Comparison of ENCODE assay signal across 10 cellular contexts in genomic region chr17:40070895-40071719, GRCh38. TPM values are rescaled to one million over a fixed set of nuclear protein-coding genes. Genes with fewer than 3 reads are reported as not detected.
DNase-seq lines count a peak whose midpoint lies in the region; ATAC-seq and TF ChIP-seq lines count a peak whose summit lies in the region.
"Had no signal": no experiment of that assay in that cellular context is flagged by ENCODE, and none has a peak within 500 bp of the region (broad histone marks: within the 10 kb centered on the region; RNA-seq: fewer than 3 reads in every experiment).

No MANE protein-coding gene starts in this region.

- no peaks in the 10 kb centered on the region for H3K9me3 Mint-ChIP-seq in effector memory CD8-positive, alpha-beta T cell
- no peaks in the 10 kb centered on the region for H3K9me3 Mint-ChIP-seq in neural progenitor cell
- no peaks in the 10 kb centered on the region for H3K9me3 Mint-ChIP-seq in activated CD8-positive, alpha-beta memory T cell treated with anti-CD3 and anti-CD28 coated beads, Interleukin-2, amount 10 ng/mL, durations not matched to agents 7 days and 5 days (ENCODE audit: low read depth)

- peaks cover 74 to 78% of the 10 kb centered on the region in 2 donors for H3K4me1 Mint-ChIP-seq in effector memory CD8-positive, alpha-beta T cell (ENCODE audit: low read depth in 2 of 2)
- peaks cover 78% of the 10 kb centered on the region for H3K4me1 Mint-ChIP-seq in neural progenitor cell
- H3K4me1 Mint-ChIP-seq in activated CD8-positive, alpha-beta memory T cell treated with anti-CD3 and anti-CD28 coated beads, Interleukin-2, amount 10 ng/mL, durations not matched to agents 7 days and 5 days = peaks cover 36% of the 10 kb centered on the region

- H3K27ac Mint-ChIP-seq in effector memory CD8-positive, alpha-beta T cell = peak overlapping the region; percentile 92 to 94
- H3K27ac Mint-ChIP-seq in neural progenitor cell = peak overlapping the region; percentile 95
- H3K27ac Mint-ChIP-seq in activated CD8-positive, alpha-beta memory T cell treated with anti-CD3 and anti-CD28 coated beads, Interleukin-2, amount 10 ng/mL, durations not matched to agents 7 days and 5 days = no peak overlapping the region

- no peak overlapping the region for H3K9ac ChIP-seq in neural progenitor cell

- peak overlapping the region; percentile 88 to 91 for H3K4me3 Mint-ChIP-seq in effector memory CD8-positive, alpha-beta T cell
- peak overlapping the region; percentile 74 for H3K4me3 Mint-ChIP-seq in neural progenitor cell
- H3K4me3 Mint-ChIP-seq in activated CD8-positive, alpha-beta memory T cell treated with anti-CD3 and anti-CD28 coated beads, Interleukin-2, amount 10 ng/mL, durations not matched to agents 7 days and 5 days = no peak overlapping the region

- no peaks in the 10 kb centered on the region for H3K27me3 Mint-ChIP-seq in effector memory CD8-positive, alpha-beta T cell
- no peaks in the 10 kb centered on the region for H3K27me3 Mint-ChIP-seq in neural progenitor cell (ENCODE audit: insufficient read depth, low read depth)
- no peaks in the 10 kb centered on the region for H3K27me3 Mint-ChIP-seq in activated CD8-positive, alpha-beta memory T cell treated with anti-CD3 and anti-CD28 coated beads, Interleukin-2, amount 10 ng/mL, durations not matched to agents 7 days and 5 days

- H3K36me3 ChIP-seq in A673 (ENCODE audit: insufficient read depth, low read length, poor library complexity, severe bottlenecking) (no peaks in the 10 kb centered on the region), neural progenitor cell (no peaks in the 10 kb centered on the region)

- peaks cover 6% of the 10 kb centered on the region for H3K79me2 ChIP-seq in neural progenitor cell (ENCODE audit: low read depth)

- no peaks in the 10 kb centered on the region for H4K20me1 ChIP-seq in neural progenitor cell (ENCODE audit: low read depth)

- peak overlapping the region; percentile 70 for H3K4me2 ChIP-seq in neural progenitor cell

- no peak for DNase-seq in A673 (ENCODE audit: low spot score)
- DNase-seq in LHCN-M2 (ENCODE audit: low read depth) = peak; percentile 29
- no peak for DNase-seq in effector memory CD8-positive, alpha-beta T cell
- DNase-seq in neural progenitor cell (ENCODE audit: low spot score) = peak; percentile 54
- DNase-seq in NOMO-1 (lab: John Stamatoyannopoulos, UW; ENCODE audit: unreplicated experiment in 2 of 2) = no peak
- no peak for DNase-seq in activated CD8-positive, alpha-beta memory T cell treated with anti-CD3 and anti-CD28 coated beads, Interleukin-2, amount 10 ng/mL, durations not matched to agents 7 days and 5 days
- DNase-seq: activated T-cell treated with anti-CD3 and anti-CD28 coated beads, Interleukin-2, amount 50 U/mL, for 1 hour had no signal

- peaks cover 20% of the 10 kb centered on the region for H3K36me3 Mint-ChIP-seq in effector memory CD8-positive, alpha-beta T cell (ENCODE audit: insufficient read depth)
- no peaks in the 10 kb centered on the region for H3K36me3 Mint-ChIP-seq in neural progenitor cell
- no peaks in the 10 kb centered on the region for H3K36me3 Mint-ChIP-seq in activated CD8-positive, alpha-beta memory T cell treated with anti-CD3 and anti-CD28 coated beads, Interleukin-2, amount 10 ng/mL, durations not matched to agents 7 days and 5 days

- H3K4me3 ChIP-seq in A673 (ENCODE audit: low read depth, low read length, poor library complexity, severe bottlenecking) (no peak overlapping the region), neural progenitor cell (no peak overlapping the region)

- H3K9me3 ChIP-seq in A673 (ENCODE audit: low read depth, low read length, poor library complexity, severe bottlenecking) (no peaks in the 10 kb centered on the region), neural progenitor cell (ENCODE audit: low read depth) (no peaks in the 10 kb centered on the region)

- H3K27me3 ChIP-seq in A673 (replicated peaks; ENCODE audit: insufficient read depth, low read depth, low read length, poor library complexity) (no peaks in the 10 kb centered on the region), neural progenitor cell (no peaks in the 10 kb centered on the region)

- peaks cover 10% of the 10 kb centered on the region for H3F3A ChIP-seq in neural progenitor cell (ENCODE audit: low read depth)

- H2AFZ ChIP-seq in neural progenitor cell (replicated peaks) = no peak overlapping the region

- POLR2A ChIA-PET in A673 (lab: Charles Lee; ENCODE audit: low non-redundant PET) = no interaction called here

- H3K27ac ChIP-seq in A673 (ENCODE audit: low read depth, low read length, poor library complexity, severe bottlenecking) = peak overlapping the region; percentile 54
- no peak overlapping the region for H3K27ac ChIP-seq in neural progenitor cell

- H3K4me1 ChIP-seq in A673 (ENCODE audit: insufficient read depth, low read length, poor library complexity, severe bottlenecking) = peaks cover 52% of the 10 kb centered on the region
- peaks cover 54% of the 10 kb centered on the region for H3K4me1 ChIP-seq in neural progenitor cell

- TF ChIP-seq CTCF in A673 (conservative IDR thresholded peaks at IDR 0.05; ENCODE audit: low read depth, low read length) (no peak), neural progenitor cell (IDR thresholded peaks at IDR 0.05) (no peak)

- ATAC-seq in effector memory CD8-positive, alpha-beta T cell (replicated peaks) = no peak
- ATAC-seq in HG03139 (IDR thresholded peaks at IDR 0.05; ENCODE audit: unreplicated experiment) (no peak), GM19455 (IDR thresholded peaks at IDR 0.05; ENCODE audit: unreplicated experiment) (no peak)
- ATAC-seq in activated CD8-positive, alpha-beta memory T cell treated with anti-CD3 and anti-CD28 coated beads, Interleukin-2, amount 10 ng/mL, durations not matched to agents 7 days and 5 days = no peak

- CTCF ChIA-PET in A673 (lab: Charles Lee) = interaction anchor here (0.6 kb wide), 1 partner anchor 42 kb away, joined by 3 read pairs; no protein-coding TSS in a partner anchor
- CTCF ChIA-PET in activated CD8-positive, alpha-beta memory T cell treated with anti-CD3 and anti-CD28 coated beads, Interleukin-2, amount 10 ng/mL, durations not matched to agents 7 days and 5 days (lab: Charles Lee) = interaction anchor here (1.2 to 3.3 kb wide), 5 partner anchors 15 to 43 kb away, joined by 3 to 20 read pairs (median 4); partner anchors contain the start of gene MED24

- intact Hi-C loops in A673 (cut with micrococcal nuclease; ENCODE audit: unreplicated experiment) = no loop called here

- no TSS peak for BruUV-seq in A673 (replicated peaks; lab: Mats Ljungman, UMichigan)

RNA-seq across cellular contexts. Expression of gene THRA, which starts 8.3 kb away (rescaled TPM):
- total RNA-seq in A673 (2021) = 14.5 and 18.7 TPM in 2 replicates
- 22.3 and 32.5 TPM in 2 replicates for total RNA-seq in LHCN-M2 (2014; rRNA removed)
- 26.6 TPM for polyA plus RNA-seq in LHCN-M2 (2012)
- total RNA-seq in neural progenitor cell (ENCODE audit: low replicate concordance) = 14.5 and 20.8 TPM in 2 replicates
- 1 to 10 TPM; 5.9 to 8.3 TPM for total RNA-seq in activated CD8-positive, alpha-beta memory T cell treated with anti-CD3 and anti-CD28 coated beads, Interleukin-2, amount 10 ng/mL, durations not matched to agents 7 days and 5 days

RNA-seq across cellular contexts. Expression of gene MED24, which starts 16.9 kb away (rescaled TPM):
- total RNA-seq in A673 (2021) (48.7 and 50.7 TPM in 2 replicates), LHCN-M2 (2014; rRNA removed) (52.9 and 65.1 TPM in 2 replicates), neural progenitor cell (ENCODE audit: low replicate concordance) (64.3 and 109 TPM in 2 replicates)
- polyA plus RNA-seq in LHCN-M2 (2012) = 36.8 TPM
- 100 to 1,000 TPM in 1 of 2 experiments, 10 to 100 TPM in 1; 98.0 to 107 TPM for total RNA-seq in activated CD8-positive, alpha-beta memory T cell treated with anti-CD3 and anti-CD28 coated beads, Interleukin-2, amount 10 ng/mL, durations not matched to agents 7 days and 5 days

RNA-seq across cellular contexts. Expression of gene NR1D1, which starts 29.3 kb away (rescaled TPM):
- total RNA-seq in A673 (2021) (1.9 and 2.6 TPM in 2 replicates), LHCN-M2 (2014; rRNA removed) (1.5 and 3.4 TPM in 2 replicates), neural progenitor cell (ENCODE audit: low replicate concordance) (0.24 and 0.87 TPM in 2 replicates)
- polyA plus RNA-seq in LHCN-M2 (2012) = 3.6 TPM
- total RNA-seq in activated CD8-positive, alpha-beta memory T cell treated with anti-CD3 and anti-CD28 coated beads, Interleukin-2, amount 10 ng/mL, durations not matched to agents 7 days and 5 days = 1 to 10 TPM; 3.3 to 4.8 TPM

RNA-seq across cellular contexts. Expression of gene MSL1, which starts 50.7 kb away (rescaled TPM):
- 56.9 and 59.9 TPM in 2 replicates for total RNA-seq in A673 (2021)
- total RNA-seq in LHCN-M2 (2014; rRNA removed) = 62.1 and 62.8 TPM in 2 replicates
- polyA plus RNA-seq in LHCN-M2 (2012) = 28.7 TPM
- 144 and 190 TPM in 2 replicates for total RNA-seq in neural progenitor cell (ENCODE audit: low replicate concordance)
- total RNA-seq in activated CD8-positive, alpha-beta memory T cell treated with anti-CD3 and anti-CD28 coated beads, Interleukin-2, amount 10 ng/mL, durations not matched to agents 7 days and 5 days = 10 to 100 TPM; 91.4 to 94.7 TPM

RNA-seq across cellular contexts. Expression of gene CSF3, which starts 55.9 kb away (rescaled TPM):
- total RNA-seq in A673 (2021) = not detected in 2 replicates
- total RNA-seq in LHCN-M2 (2014; rRNA removed) = 5.1 and 6.7 TPM in 2 replicates
- 1.1 TPM for polyA plus RNA-seq in LHCN-M2 (2012)
- total RNA-seq in neural progenitor cell (ENCODE audit: low replicate concordance) = not detected in 2 replicates
- not detected for total RNA-seq in activated CD8-positive, alpha-beta memory T cell treated with anti-CD3 and anti-CD28 coated beads, Interleukin-2, amount 10 ng/mL, durations not matched to agents 7 days and 5 days
- total RNA-seq: HT1080 had no signal

Comparison
In these comparisons a context has a peak if more than half of its experiments do, and no peak if none do; other contexts are left out.
1. DNase-seq: peak in LHCN-M2 (single experiment) and neural progenitor cell (single experiment); none in A673 (single experiment), effector memory CD8-positive, alpha-beta T cell (0 of 3), NOMO-1 (0 of 2) and activated CD8-positive, alpha-beta memory T cell treated with anti-CD3 and anti-CD28 coated beads, Interleukin-2, amount 10 ng/mL, durations not matched to agents 7 days and 5 days (single experiment).